16 cellular contexts compared by ENCODE assay signal in genomic region chr5:33238826-33239670, GRCh38.
DNase-seq lines count a peak whose midpoint lies in the region; ATAC-seq, FAIRE-seq and TF ChIP-seq lines count a peak whose summit lies in the region.
"Had no signal": no experiment of that assay in that cellular context is flagged by ENCODE, and none has a peak within 500 bp of the region (broad histone marks: within the 10 kb centered on the region; RNA-seq: fewer than 3 reads in every experiment).

No MANE protein-coding gene starts in this region.

- TF ChIP-seq CTCF in bronchial epithelial cell (IDR thresholded peaks at IDR 0.05; ENCODE audit: insufficient read depth, low read length, severe bottlenecking) (no peak), progenitor cell of endocrine pancreas (IDR thresholded peaks at IDR 0.05; ENCODE audit: unreplicated experiment) (no peak), pancreas (IDR thresholded peaks at IDR 0.05) (no peak)

- DNase-seq in NCI-H2081 (lab: John Stamatoyannopoulos, UW) (peak; percentile 66 to 91), bronchial epithelial cell (ENCODE audit: low read depth) (peak; percentile 17), progenitor cell of endocrine pancreas (ENCODE audit: low spot score, unreplicated experiment) (no peak), UCSD-AML1 (lab: John Stamatoyannopoulos, UW; ENCODE audit: unreplicated experiment) (no peak), pancreas (no peak)
- DNase-seq: activated CD4-positive, alpha-beta T cell treated with anti-CD3 and anti-CD28 coated beads, Interleukin-2, amount 10 ng/mL, durations not matched to agents 24 days and 14 days; activated naive CD8-positive, alpha-beta T cell treated with anti-CD3 and anti-CD28 coated beads for 36 hours; left ventricle myocardium inferior; MG63; natural killer cell; retina; substantia nigra; T-helper 2 cell had no signal

- H3K4me1 Mint-ChIP-seq in progenitor cell of endocrine pancreas (ENCODE audit: low read depth): peaks cover 45% of the 10 kb centered on the region

- peaks cover 2% of the 10 kb centered on the region for H3K27me3 Mint-ChIP-seq in progenitor cell of endocrine pancreas
- H3K27me3 Mint-ChIP-seq: activated CD4-positive, alpha-beta T cell treated with anti-CD3 and anti-CD28 coated beads, Interleukin-2, amount 10 ng/mL, durations not matched to agents 24 days and 14 days; activated naive CD8-positive, alpha-beta T cell treated with anti-CD3 and anti-CD28 coated beads for 36 hours had no signal

- H3K4me1 ChIP-seq in pancreas: no peaks in the 10 kb centered on the region
- H3K4me1 ChIP-seq: breast epithelium had no signal

- intact Hi-C loops in pancreas (cut with DNase I): no loop called here

- H3K27ac Mint-ChIP-seq in progenitor cell of endocrine pancreas: peak overlapping the region; percentile 11
- H3K27ac Mint-ChIP-seq: activated CD4-positive, alpha-beta T cell treated with anti-CD3 and anti-CD28 coated beads, Interleukin-2, amount 10 ng/mL, durations not matched to agents 24 days and 14 days; activated naive CD8-positive, alpha-beta T cell treated with anti-CD3 and anti-CD28 coated beads for 36 hours; natural killer cell had no signal

- H3K9me3 ChIP-seq in pancreas: no peaks in the 10 kb centered on the region
- H3K9me3 ChIP-seq: breast epithelium, left ventricle myocardium inferior, MG63 had no signal

- H3K36me3 Mint-ChIP-seq in progenitor cell of endocrine pancreas (ENCODE audit: insufficient read depth): no peaks in the 10 kb centered on the region
- H3K36me3 Mint-ChIP-seq: activated naive CD8-positive, alpha-beta T cell treated with anti-CD3 and anti-CD28 coated beads for 36 hours; natural killer cell had no signal

- H3K27me3 ChIP-seq in bronchial epithelial cell (ENCODE audit: control insufficient read depth, insufficient read depth, low read length) (no peaks in the 10 kb centered on the region), pancreas (no peaks in the 10 kb centered on the region)
- H3K27me3 ChIP-seq: breast epithelium, MG63 had no signal

- no peak for FAIRE-seq in bronchial epithelial cell (lab: Jason Lieb, UNC)
- no peak for FAIRE-seq in pancreas (lab: Jason Lieb, UNC)

- H3K36me3 ChIP-seq in bronchial epithelial cell (ENCODE audit: control insufficient read depth, insufficient read depth, low read length): no peaks in the 10 kb centered on the region
- no peaks in the 10 kb centered on the region for H3K36me3 ChIP-seq in pancreas
- H3K36me3 ChIP-seq: breast epithelium, left ventricle myocardium inferior, MG63 had no signal

- no peak overlapping the region for H3K4me3 ChIP-seq in bronchial epithelial cell (ENCODE audit: low read depth, low read length)
- no peak overlapping the region for H3K4me3 ChIP-seq in pancreas
- H3K4me3 ChIP-seq: breast epithelium, left ventricle myocardium inferior, MG63 had no signal

- 26 to 31% methylated on average over 3 of the region's 3 CpGs for WGBS in pancreas, 2 donors

- H3K9me3 Mint-ChIP-seq in progenitor cell of endocrine pancreas (ENCODE audit: low read depth): no peaks in the 10 kb centered on the region
- H3K9me3 Mint-ChIP-seq: activated naive CD8-positive, alpha-beta T cell treated with anti-CD3 and anti-CD28 coated beads for 36 hours had no signal

- ATAC-seq in HG02610 (IDR thresholded peaks at IDR 0.05; ENCODE audit: unreplicated experiment) (peak; percentile 49), HG03280 (IDR thresholded peaks at IDR 0.05; ENCODE audit: unreplicated experiment) (no peak), pancreas (no peak)
- ATAC-seq: natural killer cell had no signal

- H3K27ac ChIP-seq in pancreas: no peak overlapping the region
- H3K27ac ChIP-seq: breast epithelium, left ventricle myocardium inferior had no signal

- H3K4me3 Mint-ChIP-seq in progenitor cell of endocrine pancreas (ENCODE audit: low read depth): no peak overlapping the region
- H3K4me3 Mint-ChIP-seq: activated CD4-positive, alpha-beta T cell treated with anti-CD3 and anti-CD28 coated beads, Interleukin-2, amount 10 ng/mL, durations not matched to agents 24 days and 14 days; activated naive CD8-positive, alpha-beta T cell treated with anti-CD3 and anti-CD28 coated beads for 36 hours; natural killer cell had no signal

Comparison
In these comparisons a context has a peak if more than half of its experiments do, and no peak if none do; other contexts are left out.
1. DNase-seq: peak in NCI-H2081 (2 of 2) and bronchial epithelial cell (single experiment); none in progenitor cell of endocrine pancreas (single experiment), UCSD-AML1 (single experiment) and pancreas (0 of 6).